1 cellular context compared by ENCODE assay signal in genomic region chr15:63501256-63502089, GRCh38.
TF ChIP-seq lines count a peak whose summit lies in the region.

No MANE protein-coding gene starts in this region.

TF ChIP-seq in GM12878, 131 proteins besides CTCF, POLR2A, EP300 and RAD21 (continued from another document and continues in another):
- TF ChIP-seq SP1 (IDR thresholded peaks at IDR 0.05; ENCODE audit: low read depth, low read length) (peak; percentile 22), CREB1 (IDR thresholded peaks at IDR 0.05; ENCODE audit: low read depth) (no peak), HDGF (IDR thresholded peaks at IDR 0.05) (no peak), CBFB (IDR thresholded peaks at IDR 0.05; ENCODE audit: low read depth) (0 out of 2 replicates have a peak, but pooled peaks have one; percentile 45), FOXM1 (IDR thresholded peaks at IDR 0.05; ENCODE audit: low read depth, low read length) (no peak), SUPT20H (IDR thresholded peaks at IDR 0.05; ENCODE audit: borderline replicate concordance, control insufficient read depth, low read depth, low read length) (no peak), STAT1 (conservative IDR thresholded peaks at IDR 0.05) (no peak), SREBF2 (IDR thresholded peaks at IDR 0.05; ENCODE audit: low read length) (no peak), ASH2L (IDR thresholded peaks at IDR 0.05; ENCODE audit: borderline replicate concordance, low read depth) (no peak), MTA3 (IDR thresholded peaks at IDR 0.05; ENCODE audit: borderline replicate concordance, low read length) (no peak), POU2F2 (IDR thresholded peaks at IDR 0.05; ENCODE audit: borderline replicate concordance, low read depth, low read length) (peak; percentile 44; the same call in 1 of the 3 replicates), MTA2 (IDR thresholded peaks at IDR 0.05; ENCODE audit: low read depth) (peak; percentile 35), JUNB (IDR thresholded peaks at IDR 0.05) (peak; percentile 43), EED (IDR thresholded peaks at IDR 0.05; ENCODE audit: low read depth) (peak; percentile 95), MYC (IDR thresholded peaks at IDR 0.05; ENCODE audit: insufficient read depth, insufficient read length, insufficient replicate concordance, low read length, severe bottlenecking) (no peak), TCF3 (IDR thresholded peaks at IDR 0.05; ENCODE audit: borderline replicate concordance, insufficient read depth, low read depth, low read length) (no peak), CEBPB (IDR thresholded peaks at IDR 0.05; ENCODE audit: borderline replicate concordance in 1 of 2, low read depth in 2 of 2, low read length in 2 of 2) (no peak), HDAC2 (IDR thresholded peaks at IDR 0.05) (no peak), BRCA1 (IDR thresholded peaks at IDR 0.05; ENCODE audit: low read depth, low read length) (no peak), TCF7 (IDR thresholded peaks at IDR 0.05; ENCODE audit: borderline replicate concordance) (no peak), DPF2 (IDR thresholded peaks at IDR 0.05) (peak; percentile 83), ETV6 (conservative IDR thresholded peaks at IDR 0.05 in 1 of 2, IDR thresholded peaks at IDR 0.05 in 1 of 2; ENCODE audit: borderline replicate concordance in 1 of 2, low read depth in 1 of 2) (no peak), ZBTB4 (CRISPR knock-in tag; IDR thresholded peaks at IDR 0.05) (no peak), HSF1 (IDR thresholded peaks at IDR 0.05; ENCODE audit: low read depth, low read length) (no peak), EGR1 (IDR thresholded peaks at IDR 0.05; ENCODE audit: borderline replicate concordance in 1 of 2, low read depth in 2 of 2, low read length in 2 of 2) (peak in 1 of 2 experiments; percentile 88; a peak in 2 of 3 replicates), PML (IDR thresholded peaks at IDR 0.05; ENCODE audit: low read length) (no peak), POLR2AphosphoS5 (IDR thresholded peaks at IDR 0.05; ENCODE audit: low read length) (peak; percentile 67; the same call in 1 of the 2 replicates), GATAD2B (conservative IDR thresholded peaks at IDR 0.05; ENCODE audit: low read depth) (no peak), FOXK2 (IDR thresholded peaks at IDR 0.05) (no peak), ZNF384 (IDR thresholded peaks at IDR 0.05; ENCODE audit: borderline replicate concordance, low read depth, low read length) (no peak), NRF1 (conservative IDR thresholded peaks at IDR 0.05; ENCODE audit: low read depth, low read length) (no peak), RUNX3 (IDR thresholded peaks at IDR 0.05; ENCODE audit: low read length) (no peak), IRF5 (IDR thresholded peaks at IDR 0.05; ENCODE audit: borderline replicate concordance) (no peak), IKZF2 (IDR thresholded peaks at IDR 0.05) (peak; percentile 88 to 90), SRF (IDR thresholded peaks at IDR 0.05; ENCODE audit: low read depth in 2 of 2, low read length in 2 of 2) (no peak), SMARCA5 (IDR thresholded peaks at IDR 0.05) (0 out of 2 replicates have a peak, but pooled peaks have one; percentile 10), SMAD5 (IDR thresholded peaks at IDR 0.05; ENCODE audit: low read depth) (no peak), ZNF207 (IDR thresholded peaks at IDR 0.05; ENCODE audit: borderline replicate concordance) (no peak), USF1 (IDR thresholded peaks at IDR 0.05; ENCODE audit: borderline replicate concordance, extremely low read length, insufficient read depth, low read depth, low read length) (no peak), RFX5 (IDR thresholded peaks at IDR 0.05; ENCODE audit: low read depth, low read length) (no peak), ESRRA (IDR thresholded peaks at IDR 0.05; ENCODE audit: low read length) (no peak), BHLHE40 (IDR thresholded peaks at IDR 0.05; ENCODE audit: borderline replicate concordance in 1 of 2, low read depth in 2 of 2, low read length in 1 of 2) (peak; percentile 48 to 83; a peak in 3 of 4 replicates), KDM1A (IDR thresholded peaks at IDR 0.05; ENCODE audit: borderline replicate concordance) (no peak), SPI1 (IDR thresholded peaks at IDR 0.05; ENCODE audit: borderline replicate concordance, insufficient read depth, low read depth, low read length) (no peak)
- TF ChIP-seq, protein P1, sequence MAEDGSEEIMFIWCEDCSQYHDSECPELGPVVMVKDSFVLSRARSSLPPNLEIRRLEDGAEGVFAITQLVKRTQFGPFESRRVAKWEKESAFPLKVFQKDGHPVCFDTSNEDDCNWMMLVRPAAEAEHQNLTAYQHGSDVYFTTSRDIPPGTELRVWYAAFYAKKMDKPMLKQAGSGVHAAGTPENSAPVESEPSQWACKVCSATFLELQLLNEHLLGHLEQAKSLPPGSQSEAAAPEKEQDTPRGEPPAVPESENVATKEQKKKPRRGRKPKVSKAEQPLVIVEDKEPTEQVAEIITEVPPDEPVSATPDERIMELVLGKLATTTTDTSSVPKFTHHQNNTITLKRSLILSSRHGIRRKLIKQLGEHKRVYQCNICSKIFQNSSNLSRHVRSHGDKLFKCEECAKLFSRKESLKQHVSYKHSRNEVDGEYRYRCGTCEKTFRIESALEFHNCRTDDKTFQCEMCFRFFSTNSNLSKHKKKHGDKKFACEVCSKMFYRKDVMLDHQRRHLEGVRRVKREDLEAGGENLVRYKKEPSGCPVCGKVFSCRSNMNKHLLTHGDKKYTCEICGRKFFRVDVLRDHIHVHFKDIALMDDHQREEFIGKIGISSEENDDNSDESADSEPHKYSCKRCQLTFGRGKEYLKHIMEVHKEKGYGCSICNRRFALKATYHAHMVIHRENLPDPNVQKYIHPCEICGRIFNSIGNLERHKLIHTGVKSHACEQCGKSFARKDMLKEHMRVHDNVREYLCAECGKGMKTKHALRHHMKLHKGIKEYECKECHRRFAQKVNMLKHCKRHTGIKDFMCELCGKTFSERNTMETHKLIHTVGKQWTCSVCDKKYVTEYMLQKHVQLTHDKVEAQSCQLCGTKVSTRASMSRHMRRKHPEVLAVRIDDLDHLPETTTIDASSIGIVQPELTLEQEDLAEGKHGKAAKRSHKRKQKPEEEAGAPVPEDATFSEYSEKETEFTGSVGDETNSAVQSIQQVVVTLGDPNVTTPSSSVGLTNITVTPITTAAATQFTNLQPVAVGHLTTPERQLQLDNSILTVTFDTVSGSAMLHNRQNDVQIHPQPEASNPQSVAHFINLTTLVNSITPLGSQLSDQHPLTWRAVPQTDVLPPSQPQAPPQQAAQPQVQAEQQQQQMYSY (CRISPR knock-in tag; IDR thresholded peaks at IDR 0.05): no peak
- TF ChIP-seq, protein P2, sequence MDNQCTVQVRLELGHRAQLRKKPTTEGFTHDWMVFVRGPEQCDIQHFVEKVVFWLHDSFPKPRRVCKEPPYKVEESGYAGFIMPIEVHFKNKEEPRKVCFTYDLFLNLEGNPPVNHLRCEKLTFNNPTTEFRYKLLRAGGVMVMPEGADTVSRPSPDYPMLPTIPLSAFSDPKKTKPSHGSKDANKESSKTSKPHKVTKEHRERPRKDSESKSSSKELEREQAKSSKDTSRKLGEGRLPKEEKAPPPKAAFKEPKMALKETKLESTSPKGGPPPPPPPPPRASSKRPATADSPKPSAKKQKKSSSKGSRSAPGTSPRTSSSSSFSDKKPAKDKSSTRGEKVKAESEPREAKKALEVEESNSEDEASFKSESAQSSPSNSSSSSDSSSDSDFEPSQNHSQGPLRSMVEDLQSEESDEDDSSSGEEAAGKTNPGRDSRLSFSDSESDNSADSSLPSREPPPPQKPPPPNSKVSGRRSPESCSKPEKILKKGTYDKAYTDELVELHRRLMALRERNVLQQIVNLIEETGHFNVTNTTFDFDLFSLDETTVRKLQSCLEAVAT (IDR thresholded peaks at IDR 0.05): no peak
- TF ChIP-seq, protein P3, sequence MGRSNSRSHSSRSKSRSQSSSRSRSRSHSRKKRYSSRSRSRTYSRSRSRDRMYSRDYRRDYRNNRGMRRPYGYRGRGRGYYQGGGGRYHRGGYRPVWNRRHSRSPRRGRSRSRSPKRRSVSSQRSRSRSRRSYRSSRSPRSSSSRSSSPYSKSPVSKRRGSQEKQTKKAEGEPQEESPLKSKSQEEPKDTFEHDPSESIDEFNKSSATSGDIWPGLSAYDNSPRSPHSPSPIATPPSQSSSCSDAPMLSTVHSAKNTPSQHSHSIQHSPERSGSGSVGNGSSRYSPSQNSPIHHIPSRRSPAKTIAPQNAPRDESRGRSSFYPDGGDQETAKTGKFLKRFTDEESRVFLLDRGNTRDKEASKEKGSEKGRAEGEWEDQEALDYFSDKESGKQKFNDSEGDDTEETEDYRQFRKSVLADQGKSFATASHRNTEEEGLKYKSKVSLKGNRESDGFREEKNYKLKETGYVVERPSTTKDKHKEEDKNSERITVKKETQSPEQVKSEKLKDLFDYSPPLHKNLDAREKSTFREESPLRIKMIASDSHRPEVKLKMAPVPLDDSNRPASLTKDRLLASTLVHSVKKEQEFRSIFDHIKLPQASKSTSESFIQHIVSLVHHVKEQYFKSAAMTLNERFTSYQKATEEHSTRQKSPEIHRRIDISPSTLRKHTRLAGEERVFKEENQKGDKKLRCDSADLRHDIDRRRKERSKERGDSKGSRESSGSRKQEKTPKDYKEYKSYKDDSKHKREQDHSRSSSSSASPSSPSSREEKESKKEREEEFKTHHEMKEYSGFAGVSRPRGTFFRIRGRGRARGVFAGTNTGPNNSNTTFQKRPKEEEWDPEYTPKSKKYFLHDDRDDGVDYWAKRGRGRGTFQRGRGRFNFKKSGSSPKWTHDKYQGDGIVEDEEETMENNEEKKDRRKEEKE (IDR thresholded peaks at IDR 0.05): no peak
- TF ChIP-seq, protein P4, sequence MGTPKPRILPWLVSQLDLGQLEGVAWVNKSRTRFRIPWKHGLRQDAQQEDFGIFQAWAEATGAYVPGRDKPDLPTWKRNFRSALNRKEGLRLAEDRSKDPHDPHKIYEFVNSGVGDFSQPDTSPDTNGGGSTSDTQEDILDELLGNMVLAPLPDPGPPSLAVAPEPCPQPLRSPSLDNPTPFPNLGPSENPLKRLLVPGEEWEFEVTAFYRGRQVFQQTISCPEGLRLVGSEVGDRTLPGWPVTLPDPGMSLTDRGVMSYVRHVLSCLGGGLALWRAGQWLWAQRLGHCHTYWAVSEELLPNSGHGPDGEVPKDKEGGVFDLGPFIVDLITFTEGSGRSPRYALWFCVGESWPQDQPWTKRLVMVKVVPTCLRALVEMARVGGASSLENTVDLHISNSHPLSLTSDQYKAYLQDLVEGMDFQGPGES (IDR thresholded peaks at IDR 0.05): no peak
- TF ChIP-seq, protein P5, sequence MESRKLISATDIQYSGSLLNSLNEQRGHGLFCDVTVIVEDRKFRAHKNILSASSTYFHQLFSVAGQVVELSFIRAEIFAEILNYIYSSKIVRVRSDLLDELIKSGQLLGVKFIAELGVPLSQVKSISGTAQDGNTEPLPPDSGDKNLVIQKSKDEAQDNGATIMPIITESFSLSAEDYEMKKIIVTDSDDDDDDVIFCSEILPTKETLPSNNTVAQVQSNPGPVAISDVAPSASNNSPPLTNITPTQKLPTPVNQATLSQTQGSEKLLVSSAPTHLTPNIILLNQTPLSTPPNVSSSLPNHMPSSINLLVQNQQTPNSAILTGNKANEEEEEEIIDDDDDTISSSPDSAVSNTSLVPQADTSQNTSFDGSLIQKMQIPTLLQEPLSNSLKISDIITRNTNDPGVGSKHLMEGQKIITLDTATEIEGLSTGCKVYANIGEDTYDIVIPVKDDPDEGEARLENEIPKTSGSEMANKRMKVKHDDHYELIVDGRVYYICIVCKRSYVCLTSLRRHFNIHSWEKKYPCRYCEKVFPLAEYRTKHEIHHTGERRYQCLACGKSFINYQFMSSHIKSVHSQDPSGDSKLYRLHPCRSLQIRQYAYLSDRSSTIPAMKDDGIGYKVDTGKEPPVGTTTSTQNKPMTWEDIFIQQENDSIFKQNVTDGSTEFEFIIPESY (IDR thresholded peaks at IDR 0.05): no peak
